In genomic region chr5:10201223-10201868, GRCh38 we compare ENCODE assay signal across 1 cellular context.
TF ChIP-seq lines count a peak whose summit lies in the region.

No MANE protein-coding gene starts in this region.

TF ChIP-seq in H1, 55 proteins besides CTCF, POLR2A, EP300 and RAD21 (continued from another document):
- TF ChIP-seq, protein P1, sequence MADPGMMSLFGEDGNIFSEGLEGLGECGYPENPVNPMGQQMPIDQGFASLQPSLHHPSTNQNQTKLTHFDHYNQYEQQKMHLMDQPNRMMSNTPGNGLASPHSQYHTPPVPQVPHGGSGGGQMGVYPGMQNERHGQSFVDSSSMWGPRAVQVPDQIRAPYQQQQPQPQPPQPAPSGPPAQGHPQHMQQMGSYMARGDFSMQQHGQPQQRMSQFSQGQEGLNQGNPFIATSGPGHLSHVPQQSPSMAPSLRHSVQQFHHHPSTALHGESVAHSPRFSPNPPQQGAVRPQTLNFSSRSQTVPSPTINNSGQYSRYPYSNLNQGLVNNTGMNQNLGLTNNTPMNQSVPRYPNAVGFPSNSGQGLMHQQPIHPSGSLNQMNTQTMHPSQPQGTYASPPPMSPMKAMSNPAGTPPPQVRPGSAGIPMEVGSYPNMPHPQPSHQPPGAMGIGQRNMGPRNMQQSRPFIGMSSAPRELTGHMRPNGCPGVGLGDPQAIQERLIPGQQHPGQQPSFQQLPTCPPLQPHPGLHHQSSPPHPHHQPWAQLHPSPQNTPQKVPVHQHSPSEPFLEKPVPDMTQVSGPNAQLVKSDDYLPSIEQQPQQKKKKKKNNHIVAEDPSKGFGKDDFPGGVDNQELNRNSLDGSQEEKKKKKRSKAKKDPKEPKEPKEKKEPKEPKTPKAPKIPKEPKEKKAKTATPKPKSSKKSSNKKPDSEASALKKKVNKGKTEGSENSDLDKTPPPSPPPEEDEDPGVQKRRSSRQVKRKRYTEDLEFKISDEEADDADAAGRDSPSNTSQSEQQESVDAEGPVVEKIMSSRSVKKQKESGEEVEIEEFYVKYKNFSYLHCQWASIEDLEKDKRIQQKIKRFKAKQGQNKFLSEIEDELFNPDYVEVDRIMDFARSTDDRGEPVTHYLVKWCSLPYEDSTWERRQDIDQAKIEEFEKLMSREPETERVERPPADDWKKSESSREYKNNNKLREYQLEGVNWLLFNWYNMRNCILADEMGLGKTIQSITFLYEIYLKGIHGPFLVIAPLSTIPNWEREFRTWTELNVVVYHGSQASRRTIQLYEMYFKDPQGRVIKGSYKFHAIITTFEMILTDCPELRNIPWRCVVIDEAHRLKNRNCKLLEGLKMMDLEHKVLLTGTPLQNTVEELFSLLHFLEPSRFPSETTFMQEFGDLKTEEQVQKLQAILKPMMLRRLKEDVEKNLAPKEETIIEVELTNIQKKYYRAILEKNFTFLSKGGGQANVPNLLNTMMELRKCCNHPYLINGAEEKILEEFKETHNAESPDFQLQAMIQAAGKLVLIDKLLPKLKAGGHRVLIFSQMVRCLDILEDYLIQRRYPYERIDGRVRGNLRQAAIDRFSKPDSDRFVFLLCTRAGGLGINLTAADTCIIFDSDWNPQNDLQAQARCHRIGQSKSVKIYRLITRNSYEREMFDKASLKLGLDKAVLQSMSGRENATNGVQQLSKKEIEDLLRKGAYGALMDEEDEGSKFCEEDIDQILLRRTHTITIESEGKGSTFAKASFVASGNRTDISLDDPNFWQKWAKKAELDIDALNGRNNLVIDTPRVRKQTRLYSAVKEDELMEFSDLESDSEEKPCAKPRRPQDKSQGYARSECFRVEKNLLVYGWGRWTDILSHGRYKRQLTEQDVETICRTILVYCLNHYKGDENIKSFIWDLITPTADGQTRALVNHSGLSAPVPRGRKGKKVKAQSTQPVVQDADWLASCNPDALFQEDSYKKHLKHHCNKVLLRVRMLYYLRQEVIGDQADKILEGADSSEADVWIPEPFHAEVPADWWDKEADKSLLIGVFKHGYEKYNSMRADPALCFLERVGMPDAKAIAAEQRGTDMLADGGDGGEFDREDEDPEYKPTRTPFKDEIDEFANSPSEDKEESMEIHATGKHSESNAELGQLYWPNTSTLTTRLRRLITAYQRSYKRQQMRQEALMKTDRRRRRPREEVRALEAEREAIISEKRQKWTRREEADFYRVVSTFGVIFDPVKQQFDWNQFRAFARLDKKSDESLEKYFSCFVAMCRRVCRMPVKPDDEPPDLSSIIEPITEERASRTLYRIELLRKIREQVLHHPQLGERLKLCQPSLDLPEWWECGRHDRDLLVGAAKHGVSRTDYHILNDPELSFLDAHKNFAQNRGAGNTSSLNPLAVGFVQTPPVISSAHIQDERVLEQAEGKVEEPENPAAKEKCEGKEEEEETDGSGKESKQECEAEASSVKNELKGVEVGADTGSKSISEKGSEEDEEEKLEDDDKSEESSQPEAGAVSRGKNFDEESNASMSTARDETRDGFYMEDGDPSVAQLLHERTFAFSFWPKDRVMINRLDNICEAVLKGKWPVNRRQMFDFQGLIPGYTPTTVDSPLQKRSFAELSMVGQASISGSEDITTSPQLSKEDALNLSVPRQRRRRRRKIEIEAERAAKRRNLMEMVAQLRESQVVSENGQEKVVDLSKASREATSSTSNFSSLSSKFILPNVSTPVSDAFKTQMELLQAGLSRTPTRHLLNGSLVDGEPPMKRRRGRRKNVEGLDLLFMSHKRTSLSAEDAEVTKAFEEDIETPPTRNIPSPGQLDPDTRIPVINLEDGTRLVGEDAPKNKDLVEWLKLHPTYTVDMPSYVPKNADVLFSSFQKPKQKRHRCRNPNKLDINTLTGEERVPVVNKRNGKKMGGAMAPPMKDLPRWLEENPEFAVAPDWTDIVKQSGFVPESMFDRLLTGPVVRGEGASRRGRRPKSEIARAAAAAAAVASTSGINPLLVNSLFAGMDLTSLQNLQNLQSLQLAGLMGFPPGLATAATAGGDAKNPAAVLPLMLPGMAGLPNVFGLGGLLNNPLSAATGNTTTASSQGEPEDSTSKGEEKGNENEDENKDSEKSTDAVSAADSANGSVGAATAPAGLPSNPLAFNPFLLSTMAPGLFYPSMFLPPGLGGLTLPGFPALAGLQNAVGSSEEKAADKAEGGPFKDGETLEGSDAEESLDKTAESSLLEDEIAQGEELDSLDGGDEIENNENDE (IDR thresholded peaks at IDR 0.05; ENCODE audit: insufficient replicate concordance, low read length): no peak
